ENCODE assay signal across 8 cellular contexts in genomic region chr11:4607782-4608666, GRCh38.
DNase-seq lines count a peak whose midpoint lies in the region; ATAC-seq and TF ChIP-seq lines count a peak whose summit lies in the region.

Gene TRIM68 (minus strand): TSS chr11:4608231. CDS start chr11:4605504, 2,727 bp downstream.

- H3K27ac Mint-ChIP-seq in nephron = peak within 1 kb of the TSS; percentile 83 to 98 (median 86)
- peak within 1 kb of the TSS; percentile 89 for H3K27ac Mint-ChIP-seq in stimulated activated naive CD8-positive, alpha-beta T cell treated with anti-CD3 and anti-CD28 coated beads, Interleukin-15, Interleukin-2, amounts not matched to agents 100 ng/mL and 50 ng/mL, for 24 hours

- peak within 1 kb of the TSS; percentile 90 to 93 (median 93) for H3K4me3 Mint-ChIP-seq in nephron
- peak within 1 kb of the TSS; percentile 88 for H3K4me3 Mint-ChIP-seq in stimulated activated naive CD8-positive, alpha-beta T cell treated with anti-CD3 and anti-CD28 coated beads, Interleukin-15, Interleukin-2, amounts not matched to agents 100 ng/mL and 50 ng/mL, for 24 hours

- H3K36me3 Mint-ChIP-seq in nephron (ENCODE audit: low read depth) = peaks cover 13% of the 10 kb centered on the region
- H3K36me3 Mint-ChIP-seq in stimulated activated naive CD8-positive, alpha-beta T cell treated with anti-CD3 and anti-CD28 coated beads, Interleukin-15, Interleukin-2, amounts not matched to agents 100 ng/mL and 50 ng/mL, for 24 hours (ENCODE audit: low read depth) = peaks cover 8% of the 10 kb centered on the region

- DNase-seq in DMS53 treated with DMSO at 0.1 percent for 48 hours (lab: John Stamatoyannopoulos, UW; ENCODE audit: unreplicated experiment) (peak; percentile 97), KG1 (lab: John Stamatoyannopoulos, UW) (peak; percentile 84), RPMI8226 (peak; percentile 83), fibroblast of peridontal ligament (ENCODE audit: extremely low read depth) (peak; percentile 94)
- DNase-seq in activated effector memory CD4-positive, alpha-beta T cell treated with Interleukin-2 at 50 U/mL for 16 hours = peak; percentile 93

- no peak for TF ChIP-seq CTCF in nephron (IDR thresholded peaks at IDR 0.05; ENCODE audit: unreplicated experiment in 3 of 3)

- H3K4me1 Mint-ChIP-seq in nephron = peaks cover 19% of the 10 kb centered on the region
- H3K4me1 Mint-ChIP-seq in stimulated activated naive CD8-positive, alpha-beta T cell treated with anti-CD3 and anti-CD28 coated beads, Interleukin-15, Interleukin-2, amounts not matched to agents 100 ng/mL and 50 ng/mL, for 24 hours (ENCODE audit: low read depth) = peaks cover 47% of the 10 kb centered on the region

- no peaks in the 10 kb centered on the region for H3K27me3 Mint-ChIP-seq in nephron (ENCODE audit: low read depth)
- no peaks in the 10 kb centered on the region for H3K27me3 Mint-ChIP-seq in stimulated activated naive CD8-positive, alpha-beta T cell treated with anti-CD3 and anti-CD28 coated beads, Interleukin-15, Interleukin-2, amounts not matched to agents 100 ng/mL and 50 ng/mL, for 24 hours

- H3K9me3 Mint-ChIP-seq in nephron = no peaks in the 10 kb centered on the region
- H3K9me3 Mint-ChIP-seq in stimulated activated naive CD8-positive, alpha-beta T cell treated with anti-CD3 and anti-CD28 coated beads, Interleukin-15, Interleukin-2, amounts not matched to agents 100 ng/mL and 50 ng/mL, for 24 hours = peaks cover 4% of the 10 kb centered on the region

- peak; percentile 99 for ATAC-seq in GM21723 (IDR thresholded peaks at IDR 0.05; ENCODE audit: unreplicated experiment)

Comparison
In these comparisons a context has a peak if more than half of its experiments do, and no peak if none do; other contexts are left out.
1. Peak in every context shown above with its lines: DNase-seq and ATAC-seq.